25 cellular contexts compared by ENCODE assay signal in genomic region chr6:84639396-84639795, GRCh38.
"Had no signal": no experiment of that assay in that cellular context is flagged by ENCODE, and none has a peak within 500 bp of the region (broad histone marks: within the 10 kb centered on the region; RNA-seq: fewer than 3 reads in every experiment).

No MANE protein-coding gene starts in this region.

- H3K36me3 Mint-ChIP-seq: activated CD4-positive, alpha-beta memory T cell treated with anti-CD3 and anti-CD28 coated beads for 36 hours; activated CD8-positive, alpha-beta memory T cell treated with anti-CD3 and anti-CD28 coated beads, Interleukin-2, amount 10 ng/mL, durations not matched to agents 7 days and 5 days; activated naive CD8-positive, alpha-beta T cell; memory B cell; naive B cell had no signal

- H3K27ac Mint-ChIP-seq: activated B cell treated with CpG ODN at 0.5 μM for 24 hours; activated CD4-positive, alpha-beta memory T cell treated with anti-CD3 and anti-CD28 coated beads for 36 hours; activated CD8-positive, alpha-beta memory T cell treated with anti-CD3 and anti-CD28 coated beads, Interleukin-2, amount 10 ng/mL, durations not matched to agents 7 days and 5 days; activated naive CD8-positive, alpha-beta T cell; immature natural killer cell; memory B cell; naive B cell; progenitor cell of endocrine pancreas had no signal

- H3K4me3 Mint-ChIP-seq: activated B cell treated with CpG ODN at 0.5 μM for 24 hours; activated CD4-positive, alpha-beta memory T cell treated with anti-CD3 and anti-CD28 coated beads for 36 hours; activated CD8-positive, alpha-beta memory T cell treated with anti-CD3 and anti-CD28 coated beads, Interleukin-2, amount 10 ng/mL, durations not matched to agents 7 days and 5 days; activated naive CD8-positive, alpha-beta T cell; central memory CD8-positive, alpha-beta T cell; immature natural killer cell; memory B cell; naive B cell; neural crest cell had no signal

- FAIRE-seq: endometrium had no signal

- H3K4me3 ChIP-seq: body of pancreas, coronary artery, mucosa of descending colon, tibial nerve, uterus had no signal

- H3K4me1 Mint-ChIP-seq: activated B cell treated with CpG ODN at 0.5 μM for 24 hours; activated CD8-positive, alpha-beta memory T cell treated with anti-CD3 and anti-CD28 coated beads, Interleukin-2, amount 10 ng/mL, durations not matched to agents 7 days and 5 days; central memory CD8-positive, alpha-beta T cell; immature natural killer cell; memory B cell; naive B cell; neural crest cell had no signal

- DNase-seq: activated B cell treated with CpG ODN at 0.5 μM for 24 hours; activated CD4-positive, alpha-beta memory T cell treated with anti-CD3 and anti-CD28 coated beads for 36 hours; activated CD4-positive, alpha-beta T cell treated with anti-CD3 and anti-CD28 coated beads for 4 hours; activated CD8-positive, alpha-beta memory T cell treated with anti-CD3 and anti-CD28 coated beads, Interleukin-2, amount 10 ng/mL, durations not matched to agents 7 days and 5 days; amygdala; body of pancreas; immature natural killer cell; kidney glomerular epithelial cell; left ventricle myocardium superior; mucosa of descending colon; naive B cell; stimulated activated CD4-positive, alpha-beta T cell treated with anti-CD3 and anti-CD28 coated beads, Interleukin-12 subunit alpha, Interleukin-12 subunit beta, amount 100 ng/mL, for 4 hours; stimulated activated CD4-positive, alpha-beta T cell treated with anti-CD3 and anti-CD28 coated beads, Interleukin-1b, Interleukin-23, amount 100 ng/mL, for 48 hours; stimulated activated CD8-positive, alpha-beta memory T cell treated with anti-CD3 and anti-CD28 coated beads, Interleukin-4, amount 100 ng/mL, for 48 hours; stimulated activated naive CD8-positive, alpha-beta T cell treated with anti-CD3 and anti-CD28 coated beads, Interleukin-15, Interleukin-2, amounts not matched to agents 100 U/mL and 50 U/mL, for 24 hours; substantia nigra; uterus had no signal

- ATAC-seq: activated CD8-positive, alpha-beta memory T cell treated with anti-CD3 and anti-CD28 coated beads, Interleukin-2, amount 10 ng/mL, durations not matched to agents 7 days and 5 days; body of pancreas; left ventricle myocardium superior; mucosa of descending colon; stimulated activated naive CD8-positive, alpha-beta T cell treated with anti-CD3 and anti-CD28 coated beads, Interleukin-15, Interleukin-2, amounts not matched to agents 100 U/mL and 50 U/mL, for 24 hours had no signal

- H3K27ac ChIP-seq: body of pancreas, coronary artery, tibial nerve, uterus had no signal

- H3K27me3 Mint-ChIP-seq: activated B cell treated with CpG ODN at 0.5 μM for 24 hours; activated CD4-positive, alpha-beta memory T cell treated with anti-CD3 and anti-CD28 coated beads for 36 hours; activated CD8-positive, alpha-beta memory T cell treated with anti-CD3 and anti-CD28 coated beads, Interleukin-2, amount 10 ng/mL, durations not matched to agents 7 days and 5 days; activated naive CD8-positive, alpha-beta T cell; central memory CD8-positive, alpha-beta T cell; memory B cell; naive B cell; progenitor cell of endocrine pancreas had no signal

- H3K36me3 ChIP-seq: tibial nerve, uterus had no signal

- H3K9me3 ChIP-seq: body of pancreas, mucosa of descending colon, tibial nerve, uterus had no signal

- H3K27me3 ChIP-seq: body of pancreas, tibial nerve, uterus had no signal

- H3K4me1 ChIP-seq: body of pancreas, tibial nerve had no signal
